In the genomic region with DNA sequence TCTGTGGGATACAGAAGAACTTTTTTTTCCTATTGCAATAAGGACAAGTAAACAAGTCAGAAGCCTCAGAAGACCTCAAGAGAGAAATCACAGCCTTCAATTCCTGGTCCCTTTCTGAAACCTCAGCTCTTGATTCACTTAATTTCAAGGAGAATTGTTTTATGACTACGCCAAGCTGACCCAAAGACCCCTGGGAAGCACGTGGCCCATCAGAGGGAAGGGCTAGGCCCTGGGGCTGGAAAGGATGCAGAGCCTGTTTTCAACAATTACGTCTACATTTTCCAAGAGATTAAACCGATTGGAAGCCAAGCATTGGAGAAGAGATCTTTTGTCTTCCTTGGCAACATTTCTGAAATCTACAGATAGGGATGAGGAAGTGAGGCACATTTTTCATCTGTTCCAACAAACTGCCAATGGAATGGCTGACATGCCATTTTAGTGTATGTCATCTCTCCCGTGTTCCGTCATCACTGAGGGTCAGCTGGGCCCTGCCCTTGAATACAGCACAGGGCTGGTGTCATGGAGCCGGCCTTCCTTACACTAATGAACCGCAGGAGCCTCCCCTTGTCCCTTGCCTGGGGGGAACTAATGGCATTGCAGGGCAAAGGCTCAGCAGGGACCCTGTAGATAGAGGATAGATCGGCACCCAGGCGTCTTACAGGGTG, we compare ENCODE assay signal across 17 cellular contexts. TPM values are rescaled to one million over a fixed set of nuclear protein-coding genes. Genes with fewer than 3 reads are reported as not detected.
DNase-seq lines count a peak whose midpoint lies in the region; ATAC-seq and TF ChIP-seq lines count a peak whose summit lies in the region.
"Had no signal": no experiment of that assay in that cellular context is flagged by ENCODE, and none has a peak within 500 bp of the region (broad histone marks: within the 10 kb centered on the region; RNA-seq: fewer than 3 reads in every experiment).

No MANE protein-coding gene starts in this region.

- no peaks in the 10 kb centered on the region for H3K36me3 Mint-ChIP-seq in activated naive CD4-positive, alpha-beta T cell treated with anti-CD3 and anti-CD28 coated beads for 36 hours (ENCODE audit: low read depth)

- no CpG with 5 or more reads among the region's 10 CpGs for WGBS in mesendoderm (ENCODE audit: extremely low coverage, insufficient coverage, low lambda C conversion rate)
- WGBS in stomach, 5 donors: 73 to 84% (median 80%) methylated on average over 9 to 10 of the region's 10 CpGs

- no peak overlapping the region for H4K8ac ChIP-seq in mesendoderm (ENCODE audit: low read depth, low read length)

- H3K4me3 ChIP-seq in OCI-LY1 (ENCODE audit: low read depth, low read length, poor library complexity, severe bottlenecking) (no peak overlapping the region), fibroblast of pulmonary artery (replicated peaks; ENCODE audit: low read depth, low read length) (no peak overlapping the region), mesendoderm (ENCODE audit: low read length) (no peak overlapping the region), stomach (no peak overlapping the region)

- no peak overlapping the region for H2BK5ac ChIP-seq in mesendoderm (ENCODE audit: low read length)

- H2AK5ac ChIP-seq in mesendoderm (ENCODE audit: low read length): no peak overlapping the region

- H3K36me3 ChIP-seq in OCI-LY1 (ENCODE audit: insufficient read depth, low read length) (no peaks in the 10 kb centered on the region), mesendoderm (ENCODE audit: control insufficient read depth, insufficient read depth, low read length) (no peaks in the 10 kb centered on the region), stomach (no peaks in the 10 kb centered on the region)

- H2AFZ ChIP-seq in OCI-LY1 (ENCODE audit: low read length): no peak overlapping the region

- TF ChIP-seq POLR2A in stomach (IDR thresholded peaks at IDR 0.05): no peak

- no peak overlapping the region for H3K4ac ChIP-seq in mesendoderm (ENCODE audit: low read depth, low read length)

- POLR2A ChIA-PET in RWPE1 (lab: Yijun Ruan, JAX; ENCODE audit: low non-redundant PET): no interaction called here

- H3K9me3 Mint-ChIP-seq in activated naive CD4-positive, alpha-beta T cell treated with anti-CD3 and anti-CD28 coated beads for 36 hours: no peaks in the 10 kb centered on the region
- H3K9me3 Mint-ChIP-seq: activated T-helper 17 cell treated with anti-CD3 and anti-CD28 coated beads, Interleukin-2, amount 50 U/mL, for 72 hours; dendritic cell treated with granulocyte-macrophage colony-stimulating factor and Interleukin-4, amounts not matched to agents 40 ng/mL and 50 ng/mL, for 4 days had no signal

- no peaks in the 10 kb centered on the region for H3K79me1 ChIP-seq in mesendoderm (ENCODE audit: low read length)

- no peak overlapping the region for H3K18ac ChIP-seq in mesendoderm (ENCODE audit: low read length)

- intact Hi-C loops in stomach (cut with DNase I; ENCODE audit: low total_unique reads): no loop called here
- intact Hi-C loops in activated naive CD4-positive, alpha-beta T cell treated with anti-CD3 and anti-CD28 coated beads for 36 hours (cut with micrococcal nuclease): no loop called here

- H4K20me1 ChIP-seq in OCI-LY1 (ENCODE audit: insufficient read depth, low read length): no peaks in the 10 kb centered on the region

- no peak overlapping the region for H3K27ac Mint-ChIP-seq in activated naive CD4-positive, alpha-beta T cell treated with anti-CD3 and anti-CD28 coated beads for 36 hours
- H3K27ac Mint-ChIP-seq: activated CD8-positive, alpha-beta T cell treated with anti-CD3 and anti-CD28 coated beads, Interleukin-2, amount 10 ng/mL, durations not matched to agents 7 days and 5 days; activated T-helper 17 cell treated with anti-CD3 and anti-CD28 coated beads, Interleukin-2, amount 50 U/mL, for 72 hours; dendritic cell treated with granulocyte-macrophage colony-stimulating factor and Interleukin-4, amounts not matched to agents 40 ng/mL and 50 ng/mL, for 4 days had no signal

- CTCF ChIA-PET in RWPE1 (lab: Yijun Ruan, JAX): no interaction called here
- CTCF ChIA-PET in activated naive CD4-positive, alpha-beta T cell treated with anti-CD3 and anti-CD28 coated beads for 36 hours (lab: Charles Lee): no interaction called here

- no peak overlapping the region for H4K5ac ChIP-seq in mesendoderm (ENCODE audit: low read length)

- H3K9me3 ChIP-seq in OCI-LY1 (ENCODE audit: low read length) (no peaks in the 10 kb centered on the region), stomach (no peaks in the 10 kb centered on the region)

- H2BK15ac ChIP-seq in mesendoderm (replicated peaks; ENCODE audit: low read depth): no peak overlapping the region

- no peak overlapping the region for H3K4me3 Mint-ChIP-seq in activated naive CD4-positive, alpha-beta T cell treated with anti-CD3 and anti-CD28 coated beads for 36 hours
- H3K4me3 Mint-ChIP-seq: activated CD8-positive, alpha-beta T cell treated with anti-CD3 and anti-CD28 coated beads, Interleukin-2, amount 10 ng/mL, durations not matched to agents 7 days and 5 days; activated T-helper 17 cell treated with anti-CD3 and anti-CD28 coated beads, Interleukin-2, amount 50 U/mL, for 72 hours; dendritic cell treated with granulocyte-macrophage colony-stimulating factor and Interleukin-4, amounts not matched to agents 40 ng/mL and 50 ng/mL, for 4 days had no signal

- no peak for ATAC-seq in GM21717 (IDR thresholded peaks at IDR 0.05; ENCODE audit: unreplicated experiment)
- ATAC-seq: activated CD8-positive, alpha-beta T cell treated with anti-CD3 and anti-CD28 coated beads, Interleukin-2, amount 10 ng/mL, durations not matched to agents 7 days and 5 days; activated T-helper 17 cell treated with anti-CD3 and anti-CD28 coated beads, Interleukin-2, amount 50 U/mL, for 72 hours; SK-N-SH treated with all-trans-retinoic acid at 6 μM for 48 hours had no signal

- no peaks in the 10 kb centered on the region for H3K4me1 Mint-ChIP-seq in activated naive CD4-positive, alpha-beta T cell treated with anti-CD3 and anti-CD28 coated beads for 36 hours (ENCODE audit: low read depth)
- H3K4me1 Mint-ChIP-seq: activated T-helper 17 cell treated with anti-CD3 and anti-CD28 coated beads, Interleukin-2, amount 50 U/mL, for 72 hours had no signal

- H3K9ac ChIP-seq in OCI-LY1 (ENCODE audit: low read length) (no peak overlapping the region), mesendoderm (ENCODE audit: low read length) (no peak overlapping the region)
- H3K9ac ChIP-seq: KMS-11 had no signal

- no peaks in the 10 kb centered on the region for H3F3A ChIP-seq in OCI-LY1 (ENCODE audit: insufficient read depth, low read length)

- DNase-seq in fibroblast of pulmonary artery (ENCODE audit: low read depth) (peak; percentile 39), mesendoderm (peak; percentile 41), stomach (no peak), RWPE1 (ENCODE audit: low spot score) (no peak), NCI-H187 treated with DMSO at 0.1 percent for 48 hours (lab: John Stamatoyannopoulos, UW) (no peak)
- no peak for DNase-seq in activated naive CD4-positive, alpha-beta T cell treated with anti-CD3 and anti-CD28 coated beads for 36 hours
- DNase-seq: activated CD8-positive, alpha-beta T cell treated with anti-CD3 and anti-CD28 coated beads, Interleukin-2, amount 10 ng/mL, durations not matched to agents 7 days and 5 days; amygdala; OCI-M1; stimulated activated CD4-positive, alpha-beta T cell treated with anti-CD3 and anti-CD28 coated beads, Interleukin-2, amount 100 ng/mL, for 48 hours; stimulated activated CD8-positive, alpha-beta memory T cell treated with anti-CD3 and anti-CD28 coated beads, Interleukin-4, amount 100 ng/mL, for 48 hours had no signal

- no peak for TF ChIP-seq EP300 in stomach (IDR thresholded peaks at IDR 0.05)

- no peaks in the 10 kb centered on the region for H3K9me2 ChIP-seq in OCI-LY1 (ENCODE audit: low read depth, low read length)

- H3K4me1 ChIP-seq in OCI-LY1 (ENCODE audit: insufficient read depth, low read length, severe bottlenecking) (peaks cover 36% of the 10 kb centered on the region), mesendoderm (ENCODE audit: control insufficient read depth, low read depth, low read length) (no peaks in the 10 kb centered on the region), stomach (no peaks in the 10 kb centered on the region)

- H3K27ac ChIP-seq in OCI-LY1 (ENCODE audit: low read depth, low read length, poor library complexity, severe bottlenecking) (peak overlapping the region; percentile 38), mesendoderm (ENCODE audit: low read depth, low read length) (no peak overlapping the region), stomach (peak overlapping the region in 3 of 5 donors; percentile 23 to 32 (median 26)), RWPE1 (no peak overlapping the region)
- H3K27ac ChIP-seq: KMS-11 had no signal

- no peak overlapping the region for H3K56ac ChIP-seq in mesendoderm (ENCODE audit: low read length)

- TF ChIP-seq CTCF in OCI-LY1 (IDR thresholded peaks at IDR 0.05; ENCODE audit: low read length) (no peak), fibroblast of pulmonary artery (IDR thresholded peaks at IDR 0.05; ENCODE audit: low read length, missing control alignments) (no peak), stomach (IDR thresholded peaks at IDR 0.05) (no peak), RWPE1 (conservative IDR thresholded peaks at IDR 0.05; ENCODE audit: low read depth) (no peak)

- no peaks in the 10 kb centered on the region for H3K79me2 ChIP-seq in OCI-LY1 (ENCODE audit: insufficient read depth, low read length)
- no peaks in the 10 kb centered on the region for H3K79me2 ChIP-seq in mesendoderm (ENCODE audit: control insufficient read depth, insufficient read depth, low read length)

- H2BK120ac ChIP-seq in mesendoderm (ENCODE audit: low read depth, low read length): no peak overlapping the region

- no peaks in the 10 kb centered on the region for H3K27me3 Mint-ChIP-seq in activated naive CD4-positive, alpha-beta T cell treated with anti-CD3 and anti-CD28 coated beads for 36 hours (ENCODE audit: low read depth)
- H3K27me3 Mint-ChIP-seq: activated T-helper 17 cell treated with anti-CD3 and anti-CD28 coated beads, Interleukin-2, amount 50 U/mL, for 72 hours; dendritic cell treated with granulocyte-macrophage colony-stimulating factor and Interleukin-4, amounts not matched to agents 40 ng/mL and 50 ng/mL, for 4 days had no signal

- H3K4me2 ChIP-seq in OCI-LY1 (ENCODE audit: low read length) (no peak overlapping the region; the same call in 1 of the 2 replicates), mesendoderm (ENCODE audit: low read length) (no peak overlapping the region)
- H3K4me2 ChIP-seq: KMS-11 had no signal

- H3K27me3 ChIP-seq in OCI-LY1 (ENCODE audit: insufficient read depth, low read length) (no peaks in the 10 kb centered on the region), mesendoderm (ENCODE audit: insufficient read depth, low read length, poor library complexity) (no peaks in the 10 kb centered on the region), stomach (no peaks in the 10 kb centered on the region)

- no peak overlapping the region for H3K23ac ChIP-seq in mesendoderm (ENCODE audit: low read length)

RNA-seq across cellular contexts. Expression of gene SCCPDH, which starts 41.8 kb away (rescaled TPM):
- 12.3 TPM for polyA plus RNA-seq in mesendoderm (2013, experiment 1 of 2)
- polyA plus RNA-seq in mesendoderm (2013, experiment 2 of 2): 12.3 TPM
- 10 to 100 TPM; 13.4 to 66.3 (median 21.7) TPM for total RNA-seq in stomach
- 10 to 100 TPM; 13.6 to 19.9 (median 15.4) TPM for polyA plus RNA-seq in stomach
- 10 to 100 TPM; 23.8 to 24.3 TPM for total RNA-seq in activated naive CD4-positive, alpha-beta T cell treated with anti-CD3 and anti-CD28 coated beads for 36 hours

Comparison
In these comparisons a context has a peak if more than half of its experiments do, and no peak if none do; other contexts are left out.
1. H3K27ac ChIP-seq: peak in OCI-LY1 (single experiment) and stomach (3 of 5); none in mesendoderm (single experiment) and RWPE1 (single experiment).
2. DNase-seq: peak in fibroblast of pulmonary artery (single experiment) and mesendoderm (single experiment); none in stomach (single experiment), RWPE1 (single experiment), activated naive CD4-positive, alpha-beta T cell treated with anti-CD3 and anti-CD28 coated beads for 36 hours (single experiment) and NCI-H187 treated with DMSO at 0.1 percent for 48 hours (single experiment).